In the genomic region with DNA sequence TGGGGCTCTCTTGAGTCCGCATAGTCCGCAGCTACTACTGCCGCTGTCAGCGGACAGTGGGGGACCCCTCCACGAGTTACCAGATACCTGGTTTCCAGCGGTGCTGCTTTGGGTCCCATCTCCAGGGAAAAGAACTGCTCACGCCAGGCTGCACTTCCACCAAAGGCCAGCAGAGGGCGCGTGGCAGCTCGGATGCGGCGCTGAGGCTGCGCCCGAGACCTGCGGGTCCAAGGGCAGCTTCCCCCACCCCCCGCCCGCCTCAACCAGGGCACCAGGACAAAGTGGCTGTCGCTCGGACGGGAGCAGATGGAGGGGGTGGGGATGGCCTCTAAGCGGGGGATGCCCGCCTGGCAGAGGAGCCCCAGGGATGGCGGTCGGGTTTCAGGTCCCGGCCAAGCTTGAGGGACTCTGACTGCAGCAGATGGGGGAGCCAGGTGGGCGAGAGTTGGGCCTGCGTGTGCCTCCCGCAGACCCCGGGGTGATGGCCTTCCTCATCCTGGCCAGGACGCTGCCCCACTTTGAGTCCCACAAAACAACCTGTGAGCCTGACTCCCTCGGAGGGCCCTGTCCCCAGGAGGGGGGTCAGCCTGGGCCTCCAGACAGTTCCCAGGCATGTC, we compare ENCODE assay signal across 9 cellular contexts. TPM values are rescaled to one million over a fixed set of nuclear protein-coding genes. Genes with fewer than 3 reads are reported as not detected.
A peak's percentile ranks its signal among the peaks of the same experiment; 100 is the strongest.
DNase-seq lines count a peak whose midpoint lies in the region; FAIRE-seq and TF ChIP-seq lines count a peak whose summit lies in the region.
"Had no signal": no experiment of that assay in that cellular context is flagged by ENCODE, and none has a peak within 500 bp of the region (broad histone marks: within the 10 kb centered on the region; RNA-seq: fewer than 3 reads in every experiment).

No MANE protein-coding gene starts in this region.

- WGBS in SK-N-SH (ENCODE audit: low lambda C conversion rate): 16% methylated on average over 21 of the region's 31 CpGs
- no CpG with 5 or more reads among the region's 31 CpGs for WGBS in mesendoderm (ENCODE audit: extremely low coverage, insufficient coverage, low lambda C conversion rate)

- intact Hi-C loops in posterior vena cava (cut with DNase I): loop anchor here (2.0 to 5.0 kb wide), 2 partner anchors 434 to 436 kb away; no protein-coding TSS in a partner anchor

- no peak overlapping the region for H3K18ac ChIP-seq in mesendoderm (ENCODE audit: low read length)

- H2BK15ac ChIP-seq in mesendoderm (replicated peaks; ENCODE audit: low read depth): no peak overlapping the region

- H3K4me3 ChIP-seq in DOHH2 (ENCODE audit: low read length): no peak overlapping the region
- peak overlapping the region; percentile 36 to 44; a peak in 2 of 4 replicates for H3K4me3 ChIP-seq in SK-N-SH (ENCODE audit: low read depth in 2 of 2, low read length in 1 of 2)
- H3K4me3 ChIP-seq in bronchial epithelial cell (ENCODE audit: low read depth, low read length): no peak overlapping the region
- H3K4me3 ChIP-seq in mesendoderm (ENCODE audit: low read length): no peak overlapping the region
- H3K4me3 ChIP-seq: skin epidermis had no signal

- H3K79me2 ChIP-seq in DOHH2 (ENCODE audit: control insufficient read depth, low read length) (no peaks in the 10 kb centered on the region), SK-N-SH (ENCODE audit: insufficient read depth) (no peaks in the 10 kb centered on the region), mesendoderm (ENCODE audit: control insufficient read depth, insufficient read depth, low read length) (no peaks in the 10 kb centered on the region)

- no peak overlapping the region for H3K56ac ChIP-seq in mesendoderm (ENCODE audit: low read length)

- H3K9ac ChIP-seq in SK-N-SH: no peak overlapping the region
- no peak overlapping the region for H3K9ac ChIP-seq in mesendoderm (ENCODE audit: low read length)

- TF ChIP-seq CTCF in DOHH2 (IDR thresholded peaks at IDR 0.05; ENCODE audit: low read depth, low read length, poor library complexity, severe bottlenecking): peak; percentile 96
- peak; percentile 85 for TF ChIP-seq CTCF in SK-N-SH (IDR thresholded peaks at IDR 0.05)
- TF ChIP-seq CTCF in bronchial epithelial cell (IDR thresholded peaks at IDR 0.05; ENCODE audit: insufficient read depth, low read length, severe bottlenecking): peak; percentile 34

- no peak overlapping the region for H2AFZ ChIP-seq in SK-N-SH (ENCODE audit: low read depth)

- POLR2A ChIA-PET in SK-N-SH (lab: Yijun Ruan, JAX): no interaction called here

- H3K27me3 ChIP-seq in DOHH2 (ENCODE audit: control insufficient read depth, low read length): no peaks in the 10 kb centered on the region
- no peaks in the 10 kb centered on the region for H3K27me3 ChIP-seq in SK-N-SH (ENCODE audit: insufficient read depth)
- H3K27me3 ChIP-seq in bronchial epithelial cell (ENCODE audit: control insufficient read depth, insufficient read depth, low read length): no peaks in the 10 kb centered on the region
- no peaks in the 10 kb centered on the region for H3K27me3 ChIP-seq in mesendoderm (ENCODE audit: insufficient read depth, low read length, poor library complexity)

- H3K4me2 ChIP-seq in DOHH2 (ENCODE audit: low read length) (no peak overlapping the region), SK-N-SH (peak overlapping the region; percentile 51; the same call in 1 of the 2 replicates), mesendoderm (ENCODE audit: low read length) (no peak overlapping the region)

- H3K9me2 ChIP-seq in DOHH2 (replicated peaks; ENCODE audit: control insufficient read depth, low read length) (no peaks in the 10 kb centered on the region), SK-N-SH (no peaks in the 10 kb centered on the region)

- H3K79me1 ChIP-seq in mesendoderm (ENCODE audit: low read length): no peaks in the 10 kb centered on the region

- H2BK5ac ChIP-seq in mesendoderm (ENCODE audit: low read length): no peak overlapping the region

- FAIRE-seq in bronchial epithelial cell (lab: Jason Lieb, UNC): no peak

- in situ Hi-C loops in G401 (cut with HindIII; ENCODE audit: low sequenced_read_pairs): no loop called here

- no peak overlapping the region for H2BK120ac ChIP-seq in mesendoderm (ENCODE audit: low read depth, low read length)

- H3K4ac ChIP-seq in mesendoderm (ENCODE audit: low read depth, low read length): no peak overlapping the region

- no peak for TF ChIP-seq EP300 in SK-N-SH (IDR thresholded peaks at IDR 0.05; ENCODE audit: borderline replicate concordance in 1 of 2, low read depth in 1 of 2, low read length in 1 of 2)

- H3K36me3 ChIP-seq in DOHH2 (ENCODE audit: control insufficient read depth, low read length): no peaks in the 10 kb centered on the region
- H3K36me3 ChIP-seq in SK-N-SH (replicated peaks in 1 of 2; ENCODE audit: control insufficient read depth in 1 of 2, insufficient read depth in 2 of 2, low read length in 1 of 2): no peaks in the 10 kb centered on the region
- H3K36me3 ChIP-seq in bronchial epithelial cell (ENCODE audit: control insufficient read depth, insufficient read depth, low read length): no peaks in the 10 kb centered on the region
- no peaks in the 10 kb centered on the region for H3K36me3 ChIP-seq in mesendoderm (ENCODE audit: control insufficient read depth, insufficient read depth, low read length)

- H3K9me3 ChIP-seq in DOHH2 (ENCODE audit: control insufficient read depth, insufficient read depth, low read length) (peaks cover 14% of the 10 kb centered on the region; the same call in 1 of the 2 replicates), SK-N-SH (no peaks in the 10 kb centered on the region)

- H4K8ac ChIP-seq in mesendoderm (ENCODE audit: low read depth, low read length): no peak overlapping the region

- H3K27ac ChIP-seq in DOHH2 (ENCODE audit: low read depth, low read length) (no peak overlapping the region), SK-N-SH (ENCODE audit: low read depth in 2 of 2, low read length in 1 of 2) (no peak overlapping the region), mesendoderm (ENCODE audit: low read depth, low read length) (no peak overlapping the region)
- H3K27ac ChIP-seq: skin epidermis had no signal

- H3K23ac ChIP-seq in mesendoderm (ENCODE audit: low read length): no peak overlapping the region

- no peak overlapping the region for H4K5ac ChIP-seq in mesendoderm (ENCODE audit: low read length)

- H4K20me1 ChIP-seq in DOHH2 (ENCODE audit: control insufficient read depth, insufficient read depth, low read depth, low read length): no peaks in the 10 kb centered on the region
- H4K20me1 ChIP-seq in SK-N-SH (ENCODE audit: insufficient read depth): no peaks in the 10 kb centered on the region

- H3F3A ChIP-seq in DOHH2 (ENCODE audit: control insufficient read depth, insufficient read depth) (no peaks in the 10 kb centered on the region), SK-N-SH (replicated peaks; ENCODE audit: insufficient read depth) (no peaks in the 10 kb centered on the region)

- peak; percentile 71 for TF ChIP-seq RAD21 in SK-N-SH (IDR thresholded peaks at IDR 0.05; ENCODE audit: low read length)

- peak; percentile 82 for DNase-seq in SK-N-SH
- no peak for DNase-seq in bronchial epithelial cell (ENCODE audit: low read depth)
- peak; percentile 83 for DNase-seq in posterior vena cava (ENCODE audit: low spot score)
- DNase-seq in NCI-H2196 (lab: John Stamatoyannopoulos, UW; ENCODE audit: unreplicated experiment): no peak
- DNase-seq in mesendoderm: no peak
- no peak for DNase-seq in NCI-H146 (lab: John Stamatoyannopoulos, UW)
- DNase-seq in G401 (ENCODE audit: low spot score): no peak

- H2AK5ac ChIP-seq in mesendoderm (ENCODE audit: low read length): no peak overlapping the region

- no peaks in the 10 kb centered on the region for H3K4me1 ChIP-seq in DOHH2 (ENCODE audit: control insufficient read depth, low read length)
- peaks cover 0 to 6% of the 10 kb centered on the region in 2 experiments; a peak in 1 of 4 replicates for H3K4me1 ChIP-seq in SK-N-SH (ENCODE audit: control insufficient read depth in 1 of 2, insufficient read depth in 2 of 2, low read depth in 1 of 2, low read length in 1 of 2)
- H3K4me1 ChIP-seq in mesendoderm (ENCODE audit: control insufficient read depth, low read depth, low read length): no peaks in the 10 kb centered on the region

- CTCF ChIA-PET in SK-N-SH (lab: Yijun Ruan, JAX): interaction anchor here (0.5 to 5.2 kb wide), 42 partner anchors 8 to 1347 kb away, joined by 3 to 178 read pairs (median 4); partner anchors contain the start of genes ZNF107, ZNF680 and ZNF735

TF ChIP-seq in SK-N-SH, 30 proteins besides CTCF, POLR2A, EP300 and RAD21:
- TF ChIP-seq MXI1 (IDR thresholded peaks at IDR 0.05; ENCODE audit: low read depth, low read length): no peak
- peak; percentile 91 for TF ChIP-seq SMC3 (IDR thresholded peaks at IDR 0.05; ENCODE audit: low read depth, low read length)

RNA-seq across cellular contexts. Expression of gene ZNF735, which starts 23.8 kb away (rescaled TPM):
- polyA plus RNA-seq in SK-N-SH (2012; rRNA removed): not detected in 2 replicates
- polyA plus RNA-seq in SK-N-SH (2012; cell fraction: cytosol; rRNA removed): not detected in 2 replicates
- polyA plus RNA-seq in SK-N-SH (2012; cell fraction: nucleus; rRNA removed): not detected in 2 replicates
- total RNA-seq in bronchial epithelial cell: not detected in 2 replicates
- total RNA-seq in posterior vena cava: not detected
- polyA plus RNA-seq in mesendoderm (2013, experiment 1 of 2): not detected
- not detected for polyA plus RNA-seq in mesendoderm (2013, experiment 2 of 2)
- total RNA-seq in G401 (2014; rRNA removed; shearing (Covaris generic)): not detected in 2 replicates

RNA-seq across cellular contexts. Expression of gene ZNF679, which starts 45.0 kb away (rescaled TPM):
- not detected in 2 replicates for polyA plus RNA-seq in SK-N-SH (2012; rRNA removed)
- not detected in 2 replicates for polyA plus RNA-seq in SK-N-SH (2012; cell fraction: cytosol; rRNA removed)
- polyA plus RNA-seq in SK-N-SH (2012; cell fraction: nucleus; rRNA removed): not detected in 2 replicates
- total RNA-seq in bronchial epithelial cell (not detected in 2 replicates), posterior vena cava (not detected)
- not detected for polyA plus RNA-seq in mesendoderm (2013, experiment 1 of 2)
- not detected for polyA plus RNA-seq in mesendoderm (2013, experiment 2 of 2)
- total RNA-seq in G401 (2014; rRNA removed; shearing (Covaris generic)): not detected in 2 replicates

Comparison
In these comparisons a context has a peak if more than half of its experiments do, and no peak if none do; other contexts are left out.
1. H3K4me3 ChIP-seq: peak in SK-N-SH (2 of 2); none in DOHH2 (single experiment), bronchial epithelial cell (single experiment) and mesendoderm (single experiment).
2. CTCF ChIP-seq: peak in every context shown above with its lines; median percentile 96 in DOHH2; 85 in SK-N-SH; 34 in bronchial epithelial cell.
3. DNase-seq: peak in SK-N-SH (single experiment) and posterior vena cava (single experiment); none in bronchial epithelial cell (single experiment), NCI-H2196 (single experiment), mesendoderm (single experiment), NCI-H146 (single experiment) and G401 (single experiment).